8 cellular contexts compared by ENCODE assay signal in the genomic region with DNA sequence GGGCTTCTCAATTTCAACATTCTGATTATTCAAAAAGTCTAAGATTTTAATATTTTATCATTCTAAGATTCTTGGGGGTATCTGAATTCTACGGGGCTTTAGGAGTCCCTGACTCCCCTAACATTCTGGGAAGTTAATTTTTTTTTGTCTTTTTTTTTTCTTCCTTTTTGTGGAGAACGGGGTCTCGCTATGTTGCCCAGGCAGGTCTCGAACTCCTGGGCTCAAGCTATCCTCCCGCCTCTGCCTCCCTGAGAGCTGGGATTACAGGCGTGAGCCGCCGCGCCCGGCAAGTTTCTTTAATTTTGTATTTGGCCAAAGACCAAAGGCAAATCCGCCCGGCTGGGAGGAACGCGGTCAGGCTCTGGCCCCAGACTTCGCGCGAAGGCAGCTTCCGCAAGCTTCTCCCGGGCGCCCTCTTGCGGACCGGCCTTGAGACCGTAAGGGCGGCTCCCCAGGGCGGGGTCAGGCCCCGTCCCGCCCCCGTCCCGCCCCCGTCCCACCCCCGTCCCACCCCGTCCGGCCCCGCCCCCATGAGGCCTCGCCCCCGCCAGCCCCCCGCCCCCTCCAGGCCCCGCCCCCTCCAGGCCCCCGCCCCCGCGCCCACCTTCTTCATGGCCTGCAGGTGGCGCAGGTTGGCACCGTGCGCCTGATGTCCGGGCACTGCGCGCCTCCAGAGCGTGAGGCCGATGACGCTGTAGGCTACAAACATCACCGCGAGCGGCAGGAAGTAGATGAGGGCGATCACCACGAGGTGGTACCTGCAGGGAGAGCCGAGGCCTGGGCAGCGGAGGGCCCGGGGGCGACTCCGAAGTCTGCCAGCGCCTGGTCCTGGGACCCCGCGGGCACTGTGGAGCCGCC. TPM values are rescaled to one million over a fixed set of nuclear protein-coding genes. Genes with fewer than 3 reads are reported as not detected.
A peak's percentile ranks its signal among the peaks of the same experiment; 100 is the strongest.
DNase-seq lines count a peak whose midpoint lies in the region; ATAC-seq and TF ChIP-seq lines count a peak whose summit lies in the region.

No MANE protein-coding gene starts in this region.

- H3K36me3 ChIP-seq in left lung: peaks cover 0 to 9% of the 10 kb centered on the region in 2 donors

- H3K27me3 Mint-ChIP-seq in activated CD4-positive, alpha-beta T cell treated with anti-CD3 and anti-CD28 coated beads for 36 hours: no peaks in the 10 kb centered on the region

- peaks cover 11% of the 10 kb centered on the region for H3K4me1 Mint-ChIP-seq in activated CD4-positive, alpha-beta T cell treated with anti-CD3 and anti-CD28 coated beads for 36 hours

- no peaks in the 10 kb centered on the region for H3K27me3 ChIP-seq in left lung

- H3K27ac ChIP-seq in left lung: peak overlapping the region; percentile 90 to 91

- no peaks in the 10 kb centered on the region for H3K9me3 ChIP-seq in left lung

- intact Hi-C loops in activated CD4-positive, alpha-beta T cell treated with anti-CD3 and anti-CD28 coated beads for 36 hours (cut with DNase I, micrococcal nuclease): loop anchor here (1.0 to 10.0 kb wide), 13 partner anchors 43 to 452 kb away; a partner anchor contains a TSS
- intact Hi-C loops in left lung (cut with DNase I): no loop called here

- peak overlapping the region; percentile 57 for H3K4me3 ChIP-seq in choroid plexus epithelial cell (ENCODE audit: low read depth, low read length)
- peak overlapping the region; percentile 27 to 35 for H3K4me3 ChIP-seq in left lung

- H3K9me3 Mint-ChIP-seq in activated CD4-positive, alpha-beta T cell treated with anti-CD3 and anti-CD28 coated beads for 36 hours (ENCODE audit: low read depth): no peaks in the 10 kb centered on the region

- peaks cover 7 to 45% of the 10 kb centered on the region in 2 donors for H3K4me1 ChIP-seq in left lung

- no peak overlapping the region for H3K4me3 Mint-ChIP-seq in activated CD4-positive, alpha-beta T cell treated with anti-CD3 and anti-CD28 coated beads for 36 hours

- peak; percentile 82 for ATAC-seq in HG03432 (IDR thresholded peaks at IDR 0.05; ENCODE audit: unreplicated experiment)
- ATAC-seq in activated CD4-positive, alpha-beta T cell treated with anti-CD3 and anti-CD28 coated beads for 36 hours: peak; percentile 93
- ATAC-seq in left lung: peak; percentile 92

- POLR2A ChIA-PET in activated CD4-positive, alpha-beta T cell treated with anti-CD3 and anti-CD28 coated beads for 36 hours (lab: Charles Lee): interaction anchor here (0.5 to 1.3 kb wide), 3 partner anchors 16 to 397 kb away, joined by 3 to 6 read pairs (median 4); no protein-coding TSS in a partner anchor

- peak overlapping the region; percentile 67 for H3K27ac Mint-ChIP-seq in activated CD4-positive, alpha-beta T cell treated with anti-CD3 and anti-CD28 coated beads for 36 hours

- peaks cover 6% of the 10 kb centered on the region for H3K36me3 Mint-ChIP-seq in activated CD4-positive, alpha-beta T cell treated with anti-CD3 and anti-CD28 coated beads for 36 hours (ENCODE audit: low read depth)

- CTCF ChIA-PET in activated CD4-positive, alpha-beta T cell treated with anti-CD3 and anti-CD28 coated beads for 36 hours (lab: Charles Lee): interaction anchor here (0.5 to 3.8 kb wide), 20 partner anchors 10 to 499 kb away, joined by 3 to 15 read pairs (median 4); no protein-coding TSS in a partner anchor

- DNase-seq in C1 segment of cervical spinal cord (lab: John Stamatoyannopoulos, UW): peak; percentile 17 to 94 (median 80)
- peak; percentile 94 for DNase-seq in GM19238 (ENCODE audit: insufficient read length, low spot score)
- peak; percentile 93 for DNase-seq in NCI-H460 (ENCODE audit: extremely low read depth, low read depth)
- DNase-seq in activated CD4-positive, alpha-beta T cell treated with anti-CD3 and anti-CD28 coated beads for 36 hours: peak; percentile 95
- peak; percentile 96 for DNase-seq in choroid plexus epithelial cell (ENCODE audit: low read depth)
- peak; percentile 95 to 98 for DNase-seq in left lung
- peak; percentile 82 for DNase-seq in stimulated activated CD4-positive, alpha-beta T cell treated with anti-CD3 and anti-CD28 coated beads, Interleukin-2, amount 100 ng/mL, for 4 hours (ENCODE audit: low read depth)

- TF ChIP-seq CTCF in choroid plexus epithelial cell (conservative IDR thresholded peaks at IDR 0.05; ENCODE audit: low read depth, low read length) (peak; percentile 74), left lung (IDR thresholded peaks at IDR 0.05) (peak; percentile 65 to 93)

RNA-seq across cellular contexts. Expression of a gene that starts 8.2 kb away (rescaled TPM):
- total RNA-seq in NCI-H460 (2014; rRNA removed; shearing (Covaris generic)): not detected in 2 replicates
- not detected in 2 replicates for polyA plus RNA-seq in NCI-H460 (2014; cell fraction: nucleus; rRNA removed)
- not detected for total RNA-seq in activated CD4-positive, alpha-beta T cell treated with anti-CD3 and anti-CD28 coated beads for 36 hours
- total RNA-seq in left lung: under 1 TPM; 0.31 to 0.55 TPM

RNA-seq across cellular contexts. Expression of a gene that starts 42.7 kb away (rescaled TPM):
- total RNA-seq in NCI-H460 (2014; rRNA removed; shearing (Covaris generic)): 10.9 and 11.5 TPM in 2 replicates
- 24.7 and 34.7 TPM in 2 replicates for polyA plus RNA-seq in NCI-H460 (2014; cell fraction: nucleus; rRNA removed)
- under 1 TPM; 0.85 to 0.91 TPM for total RNA-seq in activated CD4-positive, alpha-beta T cell treated with anti-CD3 and anti-CD28 coated beads for 36 hours
- total RNA-seq in left lung: 10 to 100 TPM; 52.4 to 67.9 TPM

Comparison
In these comparisons a context has a peak if more than half of its experiments do, and no peak if none do; other contexts are left out.
1. Peak in every context shown above with its lines: DNase-seq, ATAC-seq, H3K4me3 ChIP-seq and H3K27ac ChIP-seq.
2. intact Hi-C loops: an anchor here in activated CD4-positive, alpha-beta T cell treated with anti-CD3 and anti-CD28 coated beads for 36 hours (1.0 to 10.0 kb wide); none called in left lung.